In genomic region chr1:210262897-210263272, GRCh38 we compare ENCODE assay signal across 16 cellular contexts. TPM values are rescaled to one million over a fixed set of nuclear protein-coding genes. Genes with fewer than 3 reads are reported as not detected.
DNase-seq lines count a peak whose midpoint lies in the region; ATAC-seq, FAIRE-seq and TF ChIP-seq lines count a peak whose summit lies in the region.
"Had no signal": no experiment of that assay in that cellular context is flagged by ENCODE, and none has a peak within 500 bp of the region (broad histone marks: within the 10 kb centered on the region; RNA-seq: fewer than 3 reads in every experiment).

No MANE protein-coding gene starts in this region.

- peaks cover under 1% of the 10 kb centered on the region for H3K9me3 Mint-ChIP-seq in astrocyte (ENCODE audit: unreplicated experiment)
- H3K9me3 Mint-ChIP-seq: activated T-cell treated with anti-CD3 and anti-CD28 coated beads, Interleukin-2, amount 50 U/mL, for 72 hours had no signal

- H3K4me1 ChIP-seq in astrocyte (ENCODE audit: insufficient read depth, low read length): peaks cover 49% of the 10 kb centered on the region
- H3K4me1 ChIP-seq in skeletal muscle tissue (ENCODE audit: control insufficient read depth in 3 of 3, insufficient read depth in 3 of 3, low read length in 3 of 3): peaks cover 6 to 24% (median 13%) of the 10 kb centered on the region in 3 donors
- no peaks in the 10 kb centered on the region for H3K4me1 ChIP-seq in foreskin keratinocyte
- H3K4me1 ChIP-seq: colonic mucosa, pancreas had no signal

- H3K36me3 Mint-ChIP-seq in astrocyte (ENCODE audit: low read depth, unreplicated experiment): peaks cover 3% of the 10 kb centered on the region

- no peaks in the 10 kb centered on the region for H4K20me1 ChIP-seq in astrocyte (ENCODE audit: insufficient read depth, low read length)

- H3K27ac Mint-ChIP-seq in astrocyte (ENCODE audit: unreplicated experiment): no peak overlapping the region
- H3K27ac Mint-ChIP-seq: activated T-cell treated with anti-CD3 and anti-CD28 coated beads, Interleukin-2, amount 50 U/mL, for 72 hours had no signal

- H3K27ac ChIP-seq in astrocyte (ENCODE audit: low read depth, low read length) (peak overlapping the region; percentile 69), skeletal muscle tissue (ENCODE audit: low read depth, low read length) (peak overlapping the region; percentile 39), foreskin keratinocyte (no peak overlapping the region)
- H3K27ac ChIP-seq: colonic mucosa, pancreas had no signal

- H3K4me3 Mint-ChIP-seq in astrocyte (ENCODE audit: unreplicated experiment): no peak overlapping the region
- H3K4me3 Mint-ChIP-seq: activated T-cell treated with anti-CD3 and anti-CD28 coated beads, Interleukin-2, amount 50 U/mL, for 72 hours had no signal

- intact Hi-C loops in left cardiac atrium (cut with DNase I): no loop called here

- peak overlapping the region; percentile 61 for H2AFZ ChIP-seq in astrocyte (ENCODE audit: low read depth, low read length)

- H3K36me3 ChIP-seq in astrocyte (ENCODE audit: insufficient read depth, low read length) (no peaks in the 10 kb centered on the region), skeletal muscle tissue (ENCODE audit: control insufficient read depth in 3 of 3, insufficient read depth in 3 of 3, low read length in 3 of 3) (no peaks in the 10 kb centered on the region)
- H3K36me3 ChIP-seq: colonic mucosa, pancreas had no signal

- ATAC-seq in left cardiac atrium (peak; percentile 42 to 57), foreskin keratinocyte (no peak)
- ATAC-seq: activated T-cell treated with anti-CD3 and anti-CD28 coated beads, Interleukin-2, amount 50 U/mL, for 72 hours had no signal

- FAIRE-seq in astrocyte (lab: Jason Lieb, UNC): no peak
- FAIRE-seq: pancreas had no signal

- no peaks in the 10 kb centered on the region for H3K9me3 ChIP-seq in astrocyte (ENCODE audit: insufficient read depth, low read depth, low read length)
- H3K9me3 ChIP-seq in skeletal muscle tissue (ENCODE audit: control insufficient read depth in 3 of 3, low read length in 3 of 3): no peaks in the 10 kb centered on the region
- H3K9me3 ChIP-seq: Caco-2, colonic mucosa, pancreas had no signal

- peaks cover 11% of the 10 kb centered on the region for H3K4me1 Mint-ChIP-seq in astrocyte (ENCODE audit: low read depth, unreplicated experiment)

- TF ChIP-seq CTCF in astrocyte (IDR thresholded peaks at IDR 0.05; ENCODE audit: insufficient read depth, low read depth, low read length): no peak
- no peak for TF ChIP-seq CTCF in foreskin keratinocyte (conservative IDR thresholded peaks at IDR 0.05)

- H3K27me3 ChIP-seq in astrocyte (ENCODE audit: insufficient read depth, low read length) (no peaks in the 10 kb centered on the region), skeletal muscle tissue (ENCODE audit: control insufficient read depth in 3 of 3, insufficient read depth in 3 of 3, low read length in 3 of 3) (peaks cover 0 to 5% (median 0%) of the 10 kb centered on the region in 3 donors), foreskin keratinocyte (peaks cover 19% of the 10 kb centered on the region)
- H3K27me3 ChIP-seq: colonic mucosa, pancreas had no signal

- no peaks in the 10 kb centered on the region for H3K79me2 ChIP-seq in astrocyte (ENCODE audit: insufficient read depth, low read length)

- H3K27me3 Mint-ChIP-seq in astrocyte (ENCODE audit: low read depth, unreplicated experiment): no peaks in the 10 kb centered on the region

- DNase-seq in AG20443 (ENCODE audit: low spot score) (peak; percentile 54), astrocyte (ENCODE audit: low read depth) (no peak), left cardiac atrium (peak; percentile 53), foreskin keratinocyte (no peak), midbrain (lab: John Stamatoyannopoulos, UW) (no peak), OCI-M2 (lab: John Stamatoyannopoulos, UW; ENCODE audit: unreplicated experiment) (no peak)
- no peak for DNase-seq in activated CD4-positive, alpha-beta T cell treated with anti-CD3 and anti-CD28 coated beads, Interleukin-2, amount 50 U/mL, for 1 hour
- DNase-seq: activated CD4-positive, alpha-beta T cell treated with anti-CD3 and anti-CD28 coated beads, Interleukin-2, amount 50 U/mL, for 4 hours; activated T-cell treated with anti-CD3 and anti-CD28 coated beads, Interleukin-2, amount 50 U/mL, for 72 hours; Caco-2; colonic mucosa; erythroblast; KG1; NCI-H1105 treated with DMSO at 0.1 percent for 48 hours; pancreas had no signal

- H3K4me3 ChIP-seq in astrocyte (ENCODE audit: insufficient read depth, low read depth, low read length) (peak overlapping the region; percentile 4), skeletal muscle tissue (ENCODE audit: low read length in 3 of 3) (no peak overlapping the region)
- H3K4me3 ChIP-seq: colonic mucosa, pancreas had no signal

- H3K9ac ChIP-seq in astrocyte (ENCODE audit: low read length) (peak overlapping the region; percentile 47), skeletal muscle tissue (ENCODE audit: low read depth in 1 of 3, low read length in 3 of 3) (no peak overlapping the region)

- H3K4me2 ChIP-seq in astrocyte (ENCODE audit: low read length): peak overlapping the region; percentile 68

RNA-seq across cellular contexts. Expression of gene SERTAD4, which starts 30.3 kb away (rescaled TPM):
- total RNA-seq in astrocyte: 2.9 and 4.6 TPM in 2 replicates
- 1 to 10 TPM; 5.2 to 7.0 TPM for total RNA-seq in left cardiac atrium
- 1.6 TPM for total RNA-seq in skeletal muscle tissue
- 5.3 and 9.2 TPM in 2 replicates for total RNA-seq in foreskin keratinocyte
- 2.8 and 4.7 TPM in 2 replicates for polyA plus RNA-seq in foreskin keratinocyte
- total RNA-seq: activated T-cell treated with anti-CD3 and anti-CD28 coated beads, Interleukin-2, amount 50 U/mL, for 72 hours had no signal

Comparison
In these comparisons a context has a peak if more than half of its experiments do, and no peak if none do; other contexts are left out.
1. DNase-seq: peak in AG20443 (single experiment) and left cardiac atrium (single experiment); none in astrocyte (single experiment), foreskin keratinocyte (0 of 2), midbrain (single experiment), activated CD4-positive, alpha-beta T cell treated with anti-CD3 and anti-CD28 coated beads, Interleukin-2, amount 50 U/mL, for 1 hour (single experiment) and OCI-M2 (single experiment).